In genomic region chr2:25853038-25853638, GRCh38 we compare ENCODE assay signal across 11 cellular contexts. TPM values are rescaled to one million over a fixed set of nuclear protein-coding genes. Genes with fewer than 3 reads are reported as not detected.
DNase-seq lines count a peak whose midpoint lies in the region; ATAC-seq and TF ChIP-seq lines count a peak whose summit lies in the region.
"Had no signal": no experiment of that assay in that cellular context is flagged by ENCODE, and none has a peak within 500 bp of the region (broad histone marks: within the 10 kb centered on the region; RNA-seq: fewer than 3 reads in every experiment).

No MANE protein-coding gene starts in this region.

- H3K27me3 Mint-ChIP-seq in T-helper 17 cell (no peaks in the 10 kb centered on the region), immature natural killer cell (ENCODE audit: low read depth in 3 of 3) (peaks cover 0 to 2% (median 2%) of the 10 kb centered on the region in 3 donors)

- no peaks in the 10 kb centered on the region for H3K9me3 ChIP-seq in BLaER1
- no peaks in the 10 kb centered on the region for H3K9me3 ChIP-seq in T-helper 17 cell (ENCODE audit: control insufficient read depth, low read length, poor library complexity, severe bottlenecking)
- H3K9me3 ChIP-seq in MG63 = no peaks in the 10 kb centered on the region
- H3K9me3 ChIP-seq in body of pancreas = no peaks in the 10 kb centered on the region

- TF ChIP-seq CTCF in omental fat pad (IDR thresholded peaks at IDR 0.05) (no peak), body of pancreas (IDR thresholded peaks at IDR 0.05) (no peak)

- H3K27ac ChIP-seq in BLaER1 (peak overlapping the region; percentile 61; the same call in 1 of the 2 replicates), body of pancreas (no peak overlapping the region)

- H3K4me2 ChIP-seq in BLaER1 = no peak overlapping the region

- peaks cover 34% of the 10 kb centered on the region for H3K4me1 ChIP-seq in BLaER1
- H3K4me1 ChIP-seq in body of pancreas = peaks cover 16% of the 10 kb centered on the region

- H3K9ac ChIP-seq in BLaER1 = no peak overlapping the region

- H3K27me3 ChIP-seq in BLaER1 (no peaks in the 10 kb centered on the region), MG63 (no peaks in the 10 kb centered on the region), body of pancreas (no peaks in the 10 kb centered on the region)

- H3K36me3 ChIP-seq in BLaER1 (peaks cover 18% of the 10 kb centered on the region), MG63 (peaks cover 3% of the 10 kb centered on the region; the same call in 1 of the 2 replicates), body of pancreas (replicated peaks in 1 of 2; ENCODE audit: insufficient read depth in 1 of 2, low read depth in 2 of 2) (no peaks in the 10 kb centered on the region)

- peak; percentile 29 for ATAC-seq in T-helper 17 cell
- no peak for ATAC-seq in omental fat pad (ENCODE audit: low FRiP score)
- no peak for ATAC-seq in body of pancreas
- ATAC-seq in HG02798 (IDR thresholded peaks at IDR 0.05; ENCODE audit: poor library complexity, unreplicated experiment) = no peak

- no peaks in the 10 kb centered on the region for H3K9me3 Mint-ChIP-seq in immature natural killer cell

- intact Hi-C loops in body of pancreas (cut with DNase I) = no loop called here

- DNase-seq in Jurkat, Clone E6-1 (ENCODE audit: low read depth, low spot score) = peak; percentile 19
- DNase-seq in T-helper 17 cell (no peak), immature natural killer cell (no peak), omental fat pad (ENCODE audit: low spot score) (no peak), MG63 (no peak), body of pancreas (no peak)
- DNase-seq: activated CD4-positive, alpha-beta T cell treated with anti-CD3 and anti-CD28 coated beads for 48 hours; NCI-H1417 treated with DMSO at 0.1 percent for 48 hours had no signal

- peaks cover 35% of the 10 kb centered on the region for H3K4me1 Mint-ChIP-seq in T-helper 17 cell
- peaks cover 38 to 57% of the 10 kb centered on the region in 2 donors for H3K4me1 Mint-ChIP-seq in immature natural killer cell

- H3K4me3 Mint-ChIP-seq in T-helper 17 cell (peak overlapping the region; percentile 41), immature natural killer cell (no peak overlapping the region)

- 62 to 68% methylated on average over 5 of the region's 5 CpGs for WGBS in body of pancreas, 2 donors

- H3K27ac Mint-ChIP-seq in T-helper 17 cell = peak overlapping the region; percentile 89
- peak overlapping the region; percentile 33 to 87 (median 68) for H3K27ac Mint-ChIP-seq in immature natural killer cell

- H3K4me3 ChIP-seq in BLaER1 (no peak overlapping the region), MG63 (no peak overlapping the region), body of pancreas (no peak overlapping the region)
- no peak overlapping the region for H3K4me3 ChIP-seq in Jurkat, Clone E6-1 (ENCODE audit: low read length)
- H3K4me3 ChIP-seq: skin epidermis had no signal

- H3K36me3 Mint-ChIP-seq in T-helper 17 cell (ENCODE audit: low read depth) (no peaks in the 10 kb centered on the region), immature natural killer cell (no peaks in the 10 kb centered on the region)

- TF ChIP-seq POLR2A in body of pancreas (IDR thresholded peaks at IDR 0.05) = no peak

- peaks cover 77% of the 10 kb centered on the region for H4K20me1 ChIP-seq in BLaER1

RNA-seq across cellular contexts. Expression of gene ASXL2, which starts 25.1 kb away (rescaled TPM):
- polyA plus RNA-seq in Jurkat, Clone E6-1 (2012; ENCODE audit: insufficient read depth, insufficient read length) = 12.7 TPM
- total RNA-seq in T-helper 17 cell (10 to 100 TPM; 33.7 to 33.9 TPM), omental fat pad (10 to 100 TPM; 15.4 to 19.7 (median 17.6) TPM), body of pancreas (1 to 10 TPM; 6.6 to 8.3 TPM)
- 10 to 100 TPM in 1 of 3 donors, 1 to 10 TPM in 2; 3.1 to 15.6 (median 4.7) TPM for polyA plus RNA-seq in immature natural killer cell
- 3.6 and 8.8 TPM in 2 replicates for total RNA-seq in MG63 (2014; rRNA removed; shearing (Covaris generic); ENCODE audit: low replicate concordance)
